In the genomic region with DNA sequence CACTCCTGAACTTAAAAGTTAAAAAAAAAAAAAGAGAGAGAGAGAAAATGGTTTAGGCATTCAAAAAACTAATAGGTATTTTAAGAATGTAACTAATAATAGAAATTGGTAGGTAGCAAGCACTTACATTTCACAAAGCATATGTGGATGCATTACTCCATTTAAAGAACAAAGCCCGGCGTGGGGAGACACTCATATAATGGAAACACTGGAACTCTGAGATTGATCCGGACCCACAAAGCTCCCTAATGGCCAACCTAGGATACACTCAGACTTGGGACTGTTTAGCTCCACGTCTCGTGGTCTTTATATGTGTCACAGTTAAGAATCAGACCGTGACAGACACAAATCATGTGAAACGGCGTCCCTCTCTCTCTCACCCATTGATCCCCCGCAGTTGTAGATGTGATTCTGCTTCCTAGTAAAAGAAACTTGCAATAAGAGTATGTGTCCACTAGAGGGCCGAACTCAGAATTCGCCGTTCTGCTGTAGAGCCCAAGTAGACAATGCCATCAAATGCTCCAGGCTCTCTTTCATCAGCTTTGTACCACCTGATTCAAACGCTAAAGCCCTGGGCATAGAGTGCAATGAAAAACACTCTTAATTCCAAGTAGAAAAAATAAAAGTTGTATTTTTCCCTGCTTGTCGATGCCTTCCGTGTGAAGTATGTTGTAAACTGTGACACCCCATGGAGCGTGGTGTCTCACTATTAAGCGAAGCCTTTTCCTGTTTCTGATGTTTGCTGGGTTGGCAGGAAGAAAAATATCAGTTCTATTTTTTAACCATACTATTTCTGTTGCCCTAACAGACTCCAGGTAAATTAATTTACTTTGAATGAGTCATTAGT, we compare ENCODE assay signal across 8 cellular contexts.
DNase-seq lines count a peak whose midpoint lies in the region; ATAC-seq and TF ChIP-seq lines count a peak whose summit lies in the region.

No MANE protein-coding gene starts in this region.

- H3K4me2 ChIP-seq in smooth muscle cell, result peak overlapping the region; percentile 68

- H2AFZ ChIP-seq in smooth muscle cell (ENCODE audit: low read depth), result peak overlapping the region; percentile 78

- peak; percentile 46 for DNase-seq in SIG-M5 treated with dmso at 0.1 percent for 504 hours (lab: John Stamatoyannopoulos, UW; ENCODE audit: unreplicated experiment)
- DNase-seq in SIG-M5 (lab: John Stamatoyannopoulos, UW), result no peak
- DNase-seq in NCI-H69 (lab: John Stamatoyannopoulos, UW), result peak; percentile 82
- peak; percentile 66 for DNase-seq in astrocyte of the spinal cord (ENCODE audit: low read depth, low spot score)
- peak; percentile 72 for DNase-seq in iPS DF 6.9 (ENCODE audit: low read depth, low spot score)
- DNase-seq in smooth muscle cell (lab: John Stamatoyannopoulos, UW; ENCODE audit: unreplicated experiment), result no peak

- H3K27ac ChIP-seq in iPS DF 6.9 (ENCODE audit: low read length) (no peak overlapping the region), smooth muscle cell (ENCODE audit: low read depth) (no peak overlapping the region)

- H3K4me3 ChIP-seq in astrocyte of the spinal cord (ENCODE audit: low read depth, low read length) (no peak overlapping the region), iPS DF 6.9 (ENCODE audit: low read length) (no peak overlapping the region), smooth muscle cell (peak overlapping the region; percentile 28)

- peak; percentile 95 for ATAC-seq in GM21381 (IDR thresholded peaks at IDR 0.05; ENCODE audit: unreplicated experiment)
- peak; percentile 93 for ATAC-seq in HG03558 (IDR thresholded peaks at IDR 0.05; ENCODE audit: extremely low read depth, unreplicated experiment)

- H3K4me1 ChIP-seq in iPS DF 6.9 (ENCODE audit: control insufficient read depth, insufficient read depth, low read length), result no peaks in the 10 kb centered on the region
- no peaks in the 10 kb centered on the region for H3K4me1 ChIP-seq in smooth muscle cell (ENCODE audit: low read depth)

- H3K27me3 ChIP-seq in iPS DF 6.9 (ENCODE audit: control insufficient read depth, insufficient read depth, low read length), result peaks cover 1% of the 10 kb centered on the region; the same call in 1 of the 2 replicates
- peaks cover 6% of the 10 kb centered on the region for H3K27me3 ChIP-seq in smooth muscle cell (ENCODE audit: low read depth)

- WGBS in iPS DF 6.9 (ENCODE audit: insufficient coverage, insufficient read length), result no CpG with 5 or more reads among the region's 17 CpGs
- 27% methylated on average over 17 of the region's 17 CpGs for WGBS in smooth muscle cell (ENCODE audit: low lambda C conversion rate)

- no peaks in the 10 kb centered on the region for H3K79me2 ChIP-seq in smooth muscle cell (ENCODE audit: low read depth)

- H3K9me3 ChIP-seq in iPS DF 6.9 (ENCODE audit: control insufficient read depth, insufficient read depth, low read length) (no peaks in the 10 kb centered on the region), smooth muscle cell (replicated peaks; ENCODE audit: low read depth) (no peaks in the 10 kb centered on the region)

- in situ Hi-C loops in astrocyte of the spinal cord (cut with HindIII; ENCODE audit: low sequenced_read_pairs), result no loop called here

- H3K36me3 ChIP-seq in iPS DF 6.9 (ENCODE audit: control insufficient read depth, insufficient read depth, low read length) (no peaks in the 10 kb centered on the region), smooth muscle cell (ENCODE audit: low read depth) (no peaks in the 10 kb centered on the region)

- H3K9ac ChIP-seq in smooth muscle cell (ENCODE audit: low read depth), result no peak overlapping the region

- no peaks in the 10 kb centered on the region for H3F3A ChIP-seq in smooth muscle cell (ENCODE audit: low read depth)

- no peaks in the 10 kb centered on the region for H4K20me1 ChIP-seq in smooth muscle cell (ENCODE audit: low read depth)

- peak; percentile 70 for TF ChIP-seq CTCF in astrocyte of the spinal cord (IDR thresholded peaks at IDR 0.05; ENCODE audit: low read depth, low read length)
- peak; percentile 77 for TF ChIP-seq CTCF in smooth muscle cell (IDR thresholded peaks at IDR 0.05; ENCODE audit: borderline replicate concordance, insufficient read depth, poor library complexity, severe bottlenecking)

Comparison
In these comparisons a context has a peak if more than half of its experiments do, and no peak if none do; other contexts are left out.
1. DNase-seq: peak in SIG-M5 treated with dmso at 0.1 percent for 504 hours (single experiment), NCI-H69 (single experiment), astrocyte of the spinal cord (single experiment) and iPS DF 6.9 (single experiment); none in SIG-M5 (single experiment) and smooth muscle cell (single experiment).